ENCODE assay signal across 32 cellular contexts in genomic region chr5:31435730-31436129, GRCh38.
"Had no signal": no experiment of that assay in that cellular context is flagged by ENCODE, and none has a peak within 500 bp of the region (broad histone marks: within the 10 kb centered on the region; RNA-seq: fewer than 3 reads in every experiment).

No MANE protein-coding gene starts in this region.

- H3K4me1 ChIP-seq: ascending aorta, heart left ventricle had no signal

- H3K4me1 Mint-ChIP-seq: central memory CD8-positive, alpha-beta T cell had no signal

- H3K9me3 Mint-ChIP-seq: activated CD4-positive, alpha-beta memory T cell treated with anti-CD3 and anti-CD28 coated beads for 36 hours; activated CD4-positive, alpha-beta T cell treated with anti-CD3 and anti-CD28 coated beads, Interleukin-2, amount 10 ng/mL, durations not matched to agents 24 days and 14 days; activated naive CD4-positive, alpha-beta T cell treated with anti-CD3 and anti-CD28 coated beads, Interleukin-2, amount 10 ng/mL, durations not matched to agents 7 days and 5 days; activated naive CD4-positive, alpha-beta T cell treated with anti-CD3 and anti-CD28 coated beads, Interleukin-2, amount 50 U/mL, for 72 hours; activated naive CD8-positive, alpha-beta T cell treated with anti-CD3 and anti-CD28 coated beads, Interleukin-2, amount 10 ng/mL, durations not matched to agents 7 days and 5 days; activated T-helper 1 cell treated with anti-CD3 and anti-CD28 coated beads, Interleukin-12 subunit alpha, Interleukin-12 subunit beta, Interleukin-2, Interleukin-4 antibody, amounts not matched to agents 30 ng/mL and 10 ng/mL and 1 ng/mL, durations not matched to agents 14 hours and 24 hours and 36 hours; activated T-helper 2 cell treated with anti-CD3 and anti-CD28 coated beads, Interferon-gamma antibody, Interleukin-2, Interleukin-4, amounts not matched to agents 10 μg/mL and 5 μg/mL and 100 μg/mL, durations not matched to agents 14 hours and 24 hours and 36 hours; central memory CD8-positive, alpha-beta T cell; dendritic cell treated with granulocyte-macrophage colony-stimulating factor and Interleukin-4, amounts not matched to agents 40 ng/mL and 50 ng/mL, for 4 days; endodermal cell; T-helper 2 cell treated with Interferon-gamma antibody and Interleukin-4, amounts not matched to agents 5 μg/mL and 100 μg/mL, for 36 hours had no signal

- DNase-seq: activated CD4-positive, alpha-beta memory T cell treated with anti-CD3 and anti-CD28 coated beads for 36 hours; activated CD4-positive, alpha-beta T cell treated with anti-CD3 and anti-CD28 coated beads for 36 hours; activated CD4-positive, alpha-beta T cell treated with anti-CD3 and anti-CD28 coated beads, Interleukin-2, amount 10 ng/mL, durations not matched to agents 24 days and 14 days; activated CD4-positive, CD25-positive, alpha-beta regulatory T cell; activated CD4-positive, CD25-positive, alpha-beta regulatory T cell treated with anti-CD3 and anti-CD28 coated beads, Interleukin-2, amount 50 U/mL, for 72 hours; activated CD8-positive, alpha-beta memory T cell treated with anti-CD3 and anti-CD28 coated beads, Interleukin-2, amount 10 ng/mL, durations not matched to agents 7 days and 5 days; activated CD8-positive, alpha-beta memory T cell treated with anti-CD3 and anti-CD28 coated beads, Interleukin-2, amount 50 U/mL, for 4 hours; activated CD8-positive, alpha-beta T cell treated with anti-CD3 and anti-CD28 coated beads, Interleukin-2, amount 10 ng/mL, durations not matched to agents 7 days and 5 days; activated effector memory CD4-positive, alpha-beta T cell treated with anti-CD3 and anti-CD28 coated beads, Interleukin-2, amount 50 U/mL, for 16 hours; activated naive CD4-positive, alpha-beta T cell treated with anti-CD3 and anti-CD28 coated beads, Interleukin-2, amount 10 ng/mL, durations not matched to agents 7 days and 5 days; activated naive CD8-positive, alpha-beta T cell treated with anti-CD3 and anti-CD28 coated beads, Interleukin-2, amount 10 ng/mL, durations not matched to agents 7 days and 5 days; activated T-cell treated with anti-CD3 and anti-CD28 coated beads, Interleukin-2, amount 50 U/mL, for 1 hour; activated T-cell treated with anti-CD3 and anti-CD28 coated beads, Interleukin-2, amount 50 U/mL, for 48 hours; brain microvascular endothelial cell; dorsolateral prefrontal cortex; effector memory CD4-positive, alpha-beta T cell; endodermal cell; foreskin fibroblast; heart left ventricle; T-helper 1 cell; T-helper 17 cell; T1000; WERI-Rb-1 had no signal

- H3K9me3 ChIP-seq: ascending aorta, heart left ventricle had no signal

- H3K4me3 Mint-ChIP-seq: activated CD4-positive, alpha-beta memory T cell treated with anti-CD3 and anti-CD28 coated beads for 36 hours; activated CD4-positive, alpha-beta T cell treated with anti-CD3 and anti-CD28 coated beads for 36 hours; activated CD4-positive, alpha-beta T cell treated with anti-CD3 and anti-CD28 coated beads, Interleukin-2, amount 10 ng/mL, durations not matched to agents 24 days and 14 days; activated CD8-positive, alpha-beta memory T cell treated with anti-CD3 and anti-CD28 coated beads, Interleukin-2, amount 10 ng/mL, durations not matched to agents 7 days and 5 days; activated CD8-positive, alpha-beta T cell treated with anti-CD3 and anti-CD28 coated beads, Interleukin-2, amount 10 ng/mL, durations not matched to agents 7 days and 5 days; activated naive CD4-positive, alpha-beta T cell treated with anti-CD3 and anti-CD28 coated beads, Interleukin-2, amount 10 ng/mL, durations not matched to agents 7 days and 5 days; activated naive CD8-positive, alpha-beta T cell treated with anti-CD3 and anti-CD28 coated beads, Interleukin-2, amount 10 ng/mL, durations not matched to agents 7 days and 5 days; activated T-helper 1 cell treated with anti-CD3 and anti-CD28 coated beads, Interleukin-12 subunit alpha, Interleukin-12 subunit beta, Interleukin-2, Interleukin-4 antibody, amounts not matched to agents 30 ng/mL and 10 ng/mL and 1 ng/mL, durations not matched to agents 14 hours and 24 hours and 36 hours; central memory CD8-positive, alpha-beta T cell; dendritic cell treated with granulocyte-macrophage colony-stimulating factor and Interleukin-4, amounts not matched to agents 40 ng/mL and 50 ng/mL, for 4 days; endodermal cell; T-helper 17 cell; T-helper 2 cell treated with Interferon-gamma antibody and Interleukin-4, amounts not matched to agents 5 μg/mL and 100 μg/mL, for 36 hours had no signal

- H3K27me3 ChIP-seq: ascending aorta, brain microvascular endothelial cell, dorsolateral prefrontal cortex, heart left ventricle had no signal

- H3K27ac Mint-ChIP-seq: activated CD4-positive, alpha-beta memory T cell treated with anti-CD3 and anti-CD28 coated beads for 36 hours; activated CD4-positive, alpha-beta T cell treated with anti-CD3 and anti-CD28 coated beads for 36 hours; activated CD4-positive, alpha-beta T cell treated with anti-CD3 and anti-CD28 coated beads, Interleukin-2, amount 10 ng/mL, durations not matched to agents 24 days and 14 days; activated CD8-positive, alpha-beta memory T cell treated with anti-CD3 and anti-CD28 coated beads, Interleukin-2, amount 10 ng/mL, durations not matched to agents 7 days and 5 days; activated CD8-positive, alpha-beta T cell treated with anti-CD3 and anti-CD28 coated beads, Interleukin-2, amount 10 ng/mL, durations not matched to agents 7 days and 5 days; activated naive CD4-positive, alpha-beta T cell treated with anti-CD3 and anti-CD28 coated beads, Interleukin-2, amount 10 ng/mL, durations not matched to agents 7 days and 5 days; activated naive CD8-positive, alpha-beta T cell treated with anti-CD3 and anti-CD28 coated beads, Interleukin-2, amount 10 ng/mL, durations not matched to agents 7 days and 5 days; activated T-helper 1 cell treated with anti-CD3 and anti-CD28 coated beads, Interleukin-12 subunit alpha, Interleukin-12 subunit beta, Interleukin-2, Interleukin-4 antibody, amounts not matched to agents 30 ng/mL and 10 ng/mL and 1 ng/mL, durations not matched to agents 14 hours and 24 hours and 36 hours; activated T-helper 2 cell treated with anti-CD3 and anti-CD28 coated beads, Interferon-gamma antibody, Interleukin-2, Interleukin-4, amounts not matched to agents 10 μg/mL and 5 μg/mL and 100 μg/mL, durations not matched to agents 14 hours and 24 hours and 36 hours; endodermal cell; T-helper 17 cell; T-helper 2 cell treated with Interferon-gamma antibody and Interleukin-4, amounts not matched to agents 5 μg/mL and 100 μg/mL, for 36 hours had no signal

- H3K4me3 ChIP-seq: ascending aorta, coronary artery, dorsolateral prefrontal cortex, heart left ventricle had no signal

- H3K27ac ChIP-seq: ascending aorta, brain microvascular endothelial cell, coronary artery, dorsolateral prefrontal cortex, heart left ventricle, WERI-Rb-1 had no signal

- ATAC-seq: activated CD4-positive, alpha-beta T cell treated with anti-CD3 and anti-CD28 coated beads for 36 hours; activated CD8-positive, alpha-beta memory T cell treated with anti-CD3 and anti-CD28 coated beads, Interleukin-2, amount 10 ng/mL, durations not matched to agents 7 days and 5 days; activated CD8-positive, alpha-beta T cell treated with anti-CD3 and anti-CD28 coated beads, Interleukin-2, amount 10 ng/mL, durations not matched to agents 7 days and 5 days; activated naive CD4-positive, alpha-beta T cell treated with anti-CD3 and anti-CD28 coated beads, Interleukin-2, amount 50 U/mL, for 72 hours; esophagus mucosa; heart left ventricle; T-helper 17 cell had no signal

- H3K27me3 Mint-ChIP-seq: activated CD4-positive, alpha-beta memory T cell treated with anti-CD3 and anti-CD28 coated beads for 36 hours; activated CD4-positive, alpha-beta T cell treated with anti-CD3 and anti-CD28 coated beads for 36 hours; activated CD4-positive, alpha-beta T cell treated with anti-CD3 and anti-CD28 coated beads, Interleukin-2, amount 10 ng/mL, durations not matched to agents 24 days and 14 days; activated CD8-positive, alpha-beta memory T cell treated with anti-CD3 and anti-CD28 coated beads, Interleukin-2, amount 10 ng/mL, durations not matched to agents 7 days and 5 days; activated naive CD4-positive, alpha-beta T cell treated with anti-CD3 and anti-CD28 coated beads, Interleukin-2, amount 10 ng/mL, durations not matched to agents 7 days and 5 days; activated naive CD8-positive, alpha-beta T cell treated with anti-CD3 and anti-CD28 coated beads, Interleukin-2, amount 10 ng/mL, durations not matched to agents 7 days and 5 days; central memory CD8-positive, alpha-beta T cell; dendritic cell treated with granulocyte-macrophage colony-stimulating factor and Interleukin-4, amounts not matched to agents 40 ng/mL and 50 ng/mL, for 4 days; T-helper 17 cell had no signal
